In the genomic region with DNA sequence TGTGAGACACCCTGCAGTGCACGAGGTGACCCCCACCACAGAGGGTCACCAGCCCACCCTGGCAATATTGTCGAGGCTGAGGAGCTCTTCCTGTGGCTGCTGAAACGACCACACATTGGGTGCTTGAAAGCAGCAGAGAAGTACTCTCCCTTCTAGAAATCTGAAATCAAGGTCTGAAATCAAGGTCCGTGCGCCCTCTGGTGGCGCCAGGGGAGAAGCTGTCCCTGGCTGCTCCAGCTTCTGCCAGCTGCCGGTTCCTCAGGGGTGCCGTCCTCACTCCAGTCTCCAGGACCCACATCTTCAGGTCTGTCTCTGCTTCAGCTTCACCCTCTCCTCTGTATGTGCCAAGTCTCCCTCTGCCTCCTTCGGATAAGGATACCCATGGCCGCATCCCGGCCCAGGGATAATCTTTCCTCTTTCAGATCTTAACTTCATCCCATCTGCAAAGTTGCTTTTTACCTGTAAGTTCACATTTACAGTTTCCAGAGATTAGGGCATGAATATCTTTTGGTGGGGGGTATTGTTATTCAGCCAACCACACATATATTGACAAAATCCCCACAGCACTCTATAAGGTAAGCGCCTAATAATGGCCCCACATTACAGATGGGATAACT, we compare ENCODE assay signal across 8 cellular contexts.
DNase-seq lines count a peak whose midpoint lies in the region; ATAC-seq and TF ChIP-seq lines count a peak whose summit lies in the region.

No MANE protein-coding gene starts in this region.

- TF ChIP-seq CTCF in CD4-positive, alpha-beta T cell (IDR thresholded peaks at IDR 0.05) = peak; percentile 89
- peak; percentile 91 for TF ChIP-seq CTCF in HFFc6 (IDR thresholded peaks at IDR 0.05)
- TF ChIP-seq CTCF in dorsolateral prefrontal cortex (IDR thresholded peaks at IDR 0.05 in 54 of 56, conservative IDR thresholded peaks at IDR 0.05 in 2 of 56; ENCODE audit: low read depth in 1 of 56, partially characterized antibody in 56 of 56) = peak in 55 of 56 donors; percentile 74 to 94 (median 86)
- peak; percentile 42 for TF ChIP-seq CTCF in lung (IDR thresholded peaks at IDR 0.05; ENCODE audit: control extremely low read depth, extremely low read depth)

- H3K36me3 Mint-ChIP-seq in CD4-positive, alpha-beta T cell (ENCODE audit: low read depth) = no peaks in the 10 kb centered on the region
- H3K36me3 Mint-ChIP-seq in HFFc6 (ENCODE audit: low read depth) = no peaks in the 10 kb centered on the region
- no peaks in the 10 kb centered on the region for H3K36me3 Mint-ChIP-seq in activated CD4-positive, alpha-beta memory T cell treated with anti-CD3 and anti-CD28 coated beads for 36 hours

- peaks cover 43% of the 10 kb centered on the region for H3K27me3 Mint-ChIP-seq in CD4-positive, alpha-beta T cell
- peaks cover 5% of the 10 kb centered on the region for H3K27me3 Mint-ChIP-seq in HFFc6 (ENCODE audit: insufficient read depth)
- H3K27me3 Mint-ChIP-seq in activated CD4-positive, alpha-beta memory T cell treated with anti-CD3 and anti-CD28 coated beads for 36 hours = peaks cover 18% of the 10 kb centered on the region

- 10% methylated on average over 12 of the region's 12 CpGs for WGBS in lung, 2 donors

- POLR2A ChIA-PET in CD4-positive, alpha-beta T cell (lab: Charles Lee) = no interaction called here
- POLR2A ChIA-PET in activated CD4-positive, alpha-beta memory T cell treated with anti-CD3 and anti-CD28 coated beads for 36 hours (lab: Charles Lee) = no interaction called here

- peak; percentile 59 for ATAC-seq in CD4-positive, alpha-beta T cell (ENCODE audit: poor library complexity)
- ATAC-seq in lung (ENCODE audit: insufficient read depth, low FRiP score) (no peak), HG02763 (IDR thresholded peaks at IDR 0.05; ENCODE audit: unreplicated experiment) (no peak)

- H3K4me1 ChIP-seq in lung (ENCODE audit: control insufficient read depth in 2 of 2, insufficient read depth in 2 of 2, low read length in 2 of 2) = no peaks in the 10 kb centered on the region

- intact Hi-C loops in CD4-positive, alpha-beta T cell (cut with DNase I, micrococcal nuclease) = loop anchor here (1.0 to 10.0 kb wide), 7 partner anchors 274 to 1304 kb away; no protein-coding TSS in a partner anchor
- intact Hi-C loops in activated CD4-positive, alpha-beta memory T cell treated with anti-CD3 and anti-CD28 coated beads for 36 hours (cut with micrococcal nuclease) = loop anchor here (5.0 kb wide), 1 partner anchor 624 kb away; no protein-coding TSS in a partner anchor
- intact Hi-C loops in dorsolateral prefrontal cortex (cut with DNase I) = loop anchor here (2.0 to 10.0 kb wide), 4 partner anchors 291 to 629 kb away; a partner anchor contains a TSS

- H3K27ac ChIP-seq in CD4-positive, alpha-beta T cell (ENCODE audit: low read depth, low read length) = no peak overlapping the region
- no peak overlapping the region for H3K27ac ChIP-seq in dorsolateral prefrontal cortex
- no peak overlapping the region for H3K27ac ChIP-seq in lung (ENCODE audit: low read depth in 1 of 2, low read length in 1 of 2)

- H3K4me1 Mint-ChIP-seq in CD4-positive, alpha-beta T cell (ENCODE audit: low read depth) = no peaks in the 10 kb centered on the region
- H3K4me1 Mint-ChIP-seq in HFFc6 (ENCODE audit: low read depth) = no peaks in the 10 kb centered on the region
- no peaks in the 10 kb centered on the region for H3K4me1 Mint-ChIP-seq in activated CD4-positive, alpha-beta memory T cell treated with anti-CD3 and anti-CD28 coated beads for 36 hours (ENCODE audit: low read depth)

- no peaks in the 10 kb centered on the region for H3K36me3 ChIP-seq in lung (ENCODE audit: control insufficient read depth in 2 of 2, insufficient read depth in 2 of 2, low read length in 2 of 2)

- H3K9me3 ChIP-seq in CD4-positive, alpha-beta T cell (ENCODE audit: control insufficient read depth, low read length) = no peaks in the 10 kb centered on the region
- H3K9me3 ChIP-seq in lung (ENCODE audit: control insufficient read depth in 2 of 2, insufficient read depth in 1 of 2, low read length in 1 of 2) = peaks cover 0 to 8% of the 10 kb centered on the region in 2 donors

- H3K27ac Mint-ChIP-seq in CD4-positive, alpha-beta T cell = no peak overlapping the region
- H3K27ac Mint-ChIP-seq in HFFc6 = no peak overlapping the region
- H3K27ac Mint-ChIP-seq in activated CD4-positive, alpha-beta memory T cell treated with anti-CD3 and anti-CD28 coated beads for 36 hours = no peak overlapping the region

- peaks cover 4% of the 10 kb centered on the region for H3K27me3 ChIP-seq in CD4-positive, alpha-beta T cell (ENCODE audit: control insufficient read depth, insufficient read depth, low read length)
- peaks cover 0 to 37% (median 8%) of the 10 kb centered on the region in 45 donors for H3K27me3 ChIP-seq in dorsolateral prefrontal cortex
- no peaks in the 10 kb centered on the region for H3K27me3 ChIP-seq in lung (ENCODE audit: control insufficient read depth, insufficient read depth)

- CTCF ChIA-PET in CD4-positive, alpha-beta T cell (lab: Charles Lee) = interaction anchor here (0.6 to 1.6 kb wide), 9 partner anchors 9 to 1014 kb away, joined by 3 to 14 read pairs (median 3); a partner anchor contains a TSS
- CTCF ChIA-PET in activated CD4-positive, alpha-beta memory T cell treated with anti-CD3 and anti-CD28 coated beads for 36 hours (lab: Charles Lee) = interaction anchor here (0.6 to 2.1 kb wide), 28 partner anchors 9 to 1304 kb away, joined by 3 to 20 read pairs (median 4); no protein-coding TSS in a partner anchor

- DNase-seq in CD4-positive, alpha-beta T cell = peak; percentile 47 to 73 (median 58)
- peak; percentile 39 for DNase-seq in HFFc6
- DNase-seq in NCI-H748 treated with DMSO at 0.1 percent for 48 hours (lab: John Stamatoyannopoulos, UW) = peak; percentile 58
- DNase-seq in activated CD4-positive, alpha-beta memory T cell treated with anti-CD3 and anti-CD28 coated beads for 36 hours = peak; percentile 76
- peak; percentile 62 to 79 (median 74) for DNase-seq in dorsolateral prefrontal cortex
- peak; percentile 52 for DNase-seq in lung (ENCODE audit: low spot score)
- DNase-seq in stimulated activated CD8-positive, alpha-beta memory T cell treated with anti-CD3 and anti-CD28 coated beads, Interleukin-12 subunit alpha, Interleukin-12 subunit beta, amount 100 ng/mL, for 4 hours (ENCODE audit: low read depth) = peak; percentile 14

- no peak overlapping the region for H3K4me3 Mint-ChIP-seq in CD4-positive, alpha-beta T cell
- no peak overlapping the region for H3K4me3 Mint-ChIP-seq in HFFc6
- no peak overlapping the region for H3K4me3 Mint-ChIP-seq in activated CD4-positive, alpha-beta memory T cell treated with anti-CD3 and anti-CD28 coated beads for 36 hours

- H3K9me3 Mint-ChIP-seq in CD4-positive, alpha-beta T cell = peaks cover 5% of the 10 kb centered on the region
- no peaks in the 10 kb centered on the region; the same call in 1 of the 2 replicates for H3K9me3 Mint-ChIP-seq in HFFc6
- peaks cover 11% of the 10 kb centered on the region for H3K9me3 Mint-ChIP-seq in activated CD4-positive, alpha-beta memory T cell treated with anti-CD3 and anti-CD28 coated beads for 36 hours

- H3K4me3 ChIP-seq in dorsolateral prefrontal cortex = no peak overlapping the region
- H3K4me3 ChIP-seq in lung = no peak overlapping the region

Comparison
In these comparisons a context has a peak if more than half of its experiments do, and no peak if none do; other contexts are left out.
1. DNase-seq: peak in every context shown above with its lines; median percentile 76 in activated CD4-positive, alpha-beta memory T cell treated with anti-CD3 and anti-CD28 coated beads for 36 hours; 74 in dorsolateral prefrontal cortex; 58 in CD4-positive, alpha-beta T cell; 58 in NCI-H748 treated with DMSO at 0.1 percent for 48 hours; 52 in lung; 39 in HFFc6; 14 in stimulated activated CD8-positive, alpha-beta memory T cell treated with anti-CD3 and anti-CD28 coated beads, Interleukin-12 subunit alpha, Interleukin-12 subunit beta, amount 100 ng/mL, for 4 hours.